In genomic region chr5:42994285-42995151, GRCh38 we compare ENCODE assay signal across 8 cellular contexts. TPM values are rescaled to one million over a fixed set of nuclear protein-coding genes. Genes with fewer than 3 reads are reported as not detected.
A peak's percentile ranks its signal among the peaks of the same experiment; 100 is the strongest.
DNase-seq lines count a peak whose midpoint lies in the region; ATAC-seq and TF ChIP-seq lines count a peak whose summit lies in the region.

No MANE protein-coding gene starts in this region.

- peak; percentile 56 for ATAC-seq in HG02623 (IDR thresholded peaks at IDR 0.05; ENCODE audit: unreplicated experiment)

- H3K27ac ChIP-seq in mesodermal cell (ENCODE audit: low read depth, low read length, severe bottlenecking) = peak overlapping the region; percentile 86

- peak; percentile 98 for DNase-seq in NCI-H2227 treated with DMSO at 0.1 percent for 48 hours (lab: John Stamatoyannopoulos, UW)
- DNase-seq in activated CD4-positive, alpha-beta T cell treated with anti-CD3 and anti-CD28 coated beads, Interleukin-2, amount 50 U/mL, for 4 hours = peak; percentile 81
- peak; percentile 82 for DNase-seq in effector CD4-positive, alpha-beta T cell
- DNase-seq in stimulated activated CD8-positive, alpha-beta memory T cell treated with anti-CD3 and anti-CD28 coated beads, Interleukin-12 subunit alpha, Interleukin-12 subunit beta, amount 100 ng/mL, for 4 hours (ENCODE audit: low read depth) = peak; percentile 71
- DNase-seq in hepatic stellate cell (ENCODE audit: low spot score) = no peak

- 10 to 11% methylated on average over 42 to 46 of the region's 47 CpGs for WGBS in mesodermal cell (ENCODE audit: insufficient coverage in 2 of 2), 2 experiments

- TF ChIP-seq CTCF in GM12874 (IDR thresholded peaks at IDR 0.05; ENCODE audit: insufficient read depth, low read depth, low read length) = peak; percentile 80

- H3K4me1 ChIP-seq in mesodermal cell (ENCODE audit: control insufficient read depth, insufficient read depth, low read length, poor library complexity, severe bottlenecking) = no peaks in the 10 kb centered on the region

- H3K4me3 ChIP-seq in mesodermal cell (ENCODE audit: extremely low read depth, insufficient read depth, low read length, poor library complexity, severe bottlenecking) = peak overlapping the region; percentile 50

- H3K9me3 ChIP-seq in mesodermal cell (ENCODE audit: control insufficient read depth, low read length) = peaks cover 11% of the 10 kb centered on the region

- H3K36me3 ChIP-seq in mesodermal cell (ENCODE audit: control insufficient read depth, insufficient read depth, low read length) = no peaks in the 10 kb centered on the region

RNA-seq across cellular contexts. Expression of gene ANXA2R, which starts 45.6 kb away (rescaled TPM):
- 1.9 TPM for polyA plus RNA-seq in mesodermal cell (2013, experiment 1 of 2)
- 1.2 TPM for polyA plus RNA-seq in mesodermal cell (2013, experiment 2 of 2)
